ENCODE assay signal across 1 cellular context in genomic region chr2:59236723-59237122, GRCh38.
TF ChIP-seq lines count a peak whose summit lies in the region.

No MANE protein-coding gene starts in this region.

TF ChIP-seq in HepG2, 621 proteins besides CTCF, POLR2A, EP300 and RAD21:
- TF ChIP-seq, protein P1, sequence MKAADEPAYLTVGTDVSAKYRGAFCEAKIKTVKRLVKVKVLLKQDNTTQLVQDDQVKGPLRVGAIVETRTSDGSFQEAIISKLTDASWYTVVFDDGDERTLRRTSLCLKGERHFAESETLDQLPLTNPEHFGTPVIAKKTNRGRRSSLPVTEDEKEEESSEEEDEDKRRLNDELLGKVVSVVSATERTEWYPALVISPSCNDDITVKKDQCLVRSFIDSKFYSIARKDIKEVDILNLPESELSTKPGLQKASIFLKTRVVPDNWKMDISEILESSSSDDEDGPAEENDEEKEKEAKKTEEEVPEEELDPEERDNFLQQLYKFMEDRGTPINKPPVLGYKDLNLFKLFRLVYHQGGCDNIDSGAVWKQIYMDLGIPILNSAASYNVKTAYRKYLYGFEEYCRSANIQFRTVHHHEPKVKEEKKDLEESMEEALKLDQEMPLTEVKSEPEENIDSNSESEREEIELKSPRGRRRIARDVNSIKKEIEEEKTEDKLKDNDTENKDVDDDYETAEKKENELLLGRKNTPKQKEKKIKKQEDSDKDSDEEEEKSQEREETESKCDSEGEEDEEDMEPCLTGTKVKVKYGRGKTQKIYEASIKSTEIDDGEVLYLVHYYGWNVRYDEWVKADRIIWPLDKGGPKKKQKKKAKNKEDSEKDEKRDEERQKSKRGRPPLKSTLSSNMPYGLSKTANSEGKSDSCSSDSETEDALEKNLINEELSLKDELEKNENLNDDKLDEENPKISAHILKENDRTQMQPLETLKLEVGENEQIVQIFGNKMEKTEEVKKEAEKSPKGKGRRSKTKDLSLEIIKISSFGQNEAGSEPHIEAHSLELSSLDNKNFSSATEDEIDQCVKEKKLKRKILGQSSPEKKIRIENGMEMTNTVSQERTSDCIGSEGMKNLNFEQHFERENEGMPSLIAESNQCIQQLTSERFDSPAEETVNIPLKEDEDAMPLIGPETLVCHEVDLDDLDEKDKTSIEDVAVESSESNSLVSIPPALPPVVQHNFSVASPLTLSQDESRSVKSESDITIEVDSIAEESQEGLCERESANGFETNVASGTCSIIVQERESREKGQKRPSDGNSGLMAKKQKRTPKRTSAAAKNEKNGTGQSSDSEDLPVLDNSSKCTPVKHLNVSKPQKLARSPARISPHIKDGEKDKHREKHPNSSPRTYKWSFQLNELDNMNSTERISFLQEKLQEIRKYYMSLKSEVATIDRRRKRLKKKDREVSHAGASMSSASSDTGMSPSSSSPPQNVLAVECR (CRISPR knock-in tag; IDR thresholded peaks at IDR 0.05; ENCODE audit: borderline replicate concordance): no peak
- peak; percentile 43; the same call in 1 of the 2 replicates for TF ChIP-seq NFE2L2 (IDR thresholded peaks at IDR 0.05; ENCODE audit: low read length)
- no peak for TF ChIP-seq ELF3 (CRISPR knock-in tag; IDR thresholded peaks at IDR 0.05)
- no peak for TF ChIP-seq ZNF615 (CRISPR knock-in tag; IDR thresholded peaks at IDR 0.05; ENCODE audit: borderline replicate concordance)
- TF ChIP-seq GTF2F1 (IDR thresholded peaks at IDR 0.05; ENCODE audit: low read length): no peak
- TF ChIP-seq SOX6 (IDR thresholded peaks at IDR 0.05): no peak
- TF ChIP-seq SOX6 (CRISPR knock-in tag; IDR thresholded peaks at IDR 0.05): no peak
